8 cellular contexts compared by ENCODE assay signal in the genomic region with DNA sequence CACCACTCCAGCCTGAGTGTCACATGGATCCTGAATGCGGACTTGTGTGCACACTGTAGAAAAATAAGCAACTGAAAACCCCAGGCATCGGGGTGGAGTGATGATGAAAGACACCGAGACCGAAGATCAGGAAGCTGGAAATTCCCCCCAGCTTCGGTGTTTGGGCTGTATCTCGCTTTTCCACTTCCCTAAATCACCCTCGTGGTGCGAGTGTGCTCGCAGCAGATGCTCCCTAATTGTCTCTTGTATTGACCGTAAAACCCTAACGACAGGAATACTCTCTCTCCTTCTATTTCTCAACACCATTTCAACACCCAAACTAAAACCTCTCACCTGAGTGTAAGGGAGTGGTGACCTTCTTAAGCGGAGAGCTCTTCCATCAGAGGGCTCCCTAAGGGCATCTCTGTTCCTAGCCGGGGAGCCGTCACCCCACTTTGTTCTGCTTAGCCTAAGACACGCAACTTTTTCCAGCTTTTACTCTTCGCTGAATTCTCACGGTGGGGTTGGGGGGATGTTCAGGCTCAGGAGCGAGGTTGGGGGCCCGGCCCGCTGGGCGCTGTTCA. TPM values are rescaled to one million over a fixed set of nuclear protein-coding genes. Genes with fewer than 3 reads are reported as not detected.
DNase-seq lines count a peak whose midpoint lies in the region; ATAC-seq and TF ChIP-seq lines count a peak whose summit lies in the region.

No MANE protein-coding gene starts in this region.

- H3K27me3 Mint-ChIP-seq in activated CD4-positive, alpha-beta T cell treated with anti-CD3 and anti-CD28 coated beads for 36 hours = peaks cover 9% of the 10 kb centered on the region

- intact Hi-C loops in activated CD4-positive, alpha-beta T cell treated with anti-CD3 and anti-CD28 coated beads for 36 hours (cut with DNase I, micrococcal nuclease) = loop anchor here (2.0 to 10.0 kb wide), 6 partner anchors 58 to 489 kb away; no protein-coding TSS in a partner anchor
- intact Hi-C loops in prostate gland (cut with DNase I) = no loop called here

- peak; percentile 48 for DNase-seq in activated CD4-positive, alpha-beta T cell treated with anti-CD3 and anti-CD28 coated beads for 36 hours
- DNase-seq in activated CD4-positive, alpha-beta T cell treated with anti-CD3 and anti-CD28 coated beads, Interleukin-2, amount 50 U/mL, for 1 hour = no peak
- DNase-seq in Kasumi-1 (lab: John Stamatoyannopoulos, UW) (peak; percentile 45 to 60), activated T-cell treated with anti-CD3 and anti-CD28 coated beads for 48 hours (ENCODE audit: low read depth) (peak; percentile 8), cardiac muscle cell (ENCODE audit: low read depth in 1 of 2, low spot score in 1 of 2) (no peak), prostate gland (ENCODE audit: low spot score) (no peak), occipital lobe (lab: John Stamatoyannopoulos, UW) (no peak), NCI-H1048 (lab: John Stamatoyannopoulos, UW) (no peak)

- H3K36me3 ChIP-seq in cardiac muscle cell (no peaks in the 10 kb centered on the region), prostate gland (no peaks in the 10 kb centered on the region)

- TF ChIP-seq CTCF in cardiac muscle cell (IDR thresholded peaks at IDR 0.05; ENCODE audit: low read depth, low read length) = no peak
- no peak for TF ChIP-seq CTCF in prostate gland (IDR thresholded peaks at IDR 0.05)

- POLR2A ChIA-PET in activated CD4-positive, alpha-beta T cell treated with anti-CD3 and anti-CD28 coated beads for 36 hours (lab: Charles Lee) = interaction anchor here (0.6 kb wide), 1 partner anchor 10 kb away, joined by 5 read pairs; no protein-coding TSS in a partner anchor

- H3K4me1 Mint-ChIP-seq in activated CD4-positive, alpha-beta T cell treated with anti-CD3 and anti-CD28 coated beads for 36 hours = peaks cover 33% of the 10 kb centered on the region

- CTCF ChIA-PET in activated CD4-positive, alpha-beta T cell treated with anti-CD3 and anti-CD28 coated beads for 36 hours (lab: Charles Lee) = interaction anchor here (1.1 kb wide), 1 partner anchor 20 kb away, joined by 3 read pairs; no protein-coding TSS in a partner anchor

- no peaks in the 10 kb centered on the region for H3K36me3 Mint-ChIP-seq in activated CD4-positive, alpha-beta T cell treated with anti-CD3 and anti-CD28 coated beads for 36 hours (ENCODE audit: low read depth)

- H3K4me3 Mint-ChIP-seq in activated CD4-positive, alpha-beta T cell treated with anti-CD3 and anti-CD28 coated beads for 36 hours = peak overlapping the region; percentile 70

- no peaks in the 10 kb centered on the region for H3K27me3 ChIP-seq in cardiac muscle cell
- H3K27me3 ChIP-seq in prostate gland (replicated peaks; ENCODE audit: insufficient read depth) = no peaks in the 10 kb centered on the region

- H3K27ac ChIP-seq in cardiac muscle cell (no peak overlapping the region), prostate gland (peak overlapping the region; percentile 68 to 75)

- ATAC-seq in activated CD4-positive, alpha-beta T cell treated with anti-CD3 and anti-CD28 coated beads for 36 hours = peak; percentile 52

- TF ChIP-seq POLR2A in prostate gland (IDR thresholded peaks at IDR 0.05) = no peak

- 6% methylated on average over 21 of the region's 21 CpGs for WGBS in prostate gland

- H3K9me3 ChIP-seq in cardiac muscle cell (ENCODE audit: low read depth) (no peaks in the 10 kb centered on the region), prostate gland (no peaks in the 10 kb centered on the region)

- H3K4me1 ChIP-seq in cardiac muscle cell (ENCODE audit: low read depth) (peaks cover 13% of the 10 kb centered on the region), prostate gland (replicated peaks) (peaks cover 4% of the 10 kb centered on the region)

- peak overlapping the region; percentile 64 for H3K27ac Mint-ChIP-seq in activated CD4-positive, alpha-beta T cell treated with anti-CD3 and anti-CD28 coated beads for 36 hours

- H3K9me3 Mint-ChIP-seq in activated CD4-positive, alpha-beta T cell treated with anti-CD3 and anti-CD28 coated beads for 36 hours (ENCODE audit: low read depth) = no peaks in the 10 kb centered on the region

- H3K4me3 ChIP-seq in cardiac muscle cell (peak overlapping the region; percentile 44), prostate gland (peak overlapping the region; percentile 92 to 97)

RNA-seq across cellular contexts. Expression of a gene that starts 0.6 kb away (rescaled TPM):
- 1 to 10 TPM; 8.6 to 9.2 TPM for total RNA-seq in activated CD4-positive, alpha-beta T cell treated with anti-CD3 and anti-CD28 coated beads for 36 hours
- total RNA-seq in cardiac muscle cell = 7.0 and 10.5 TPM in 2 replicates
- polyA plus RNA-seq in cardiac muscle cell = 5.7 and 7.3 TPM in 2 replicates
- total RNA-seq in prostate gland = 10 to 100 TPM; 10.2 to 16.9 TPM
- 62.9 TPM for total RNA-seq in occipital lobe

Comparison
In these comparisons a context has a peak if more than half of its experiments do, and no peak if none do; other contexts are left out.
1. DNase-seq: peak in activated CD4-positive, alpha-beta T cell treated with anti-CD3 and anti-CD28 coated beads for 36 hours (single experiment), Kasumi-1 (2 of 2) and activated T-cell treated with anti-CD3 and anti-CD28 coated beads for 48 hours (single experiment); none in activated CD4-positive, alpha-beta T cell treated with anti-CD3 and anti-CD28 coated beads, Interleukin-2, amount 50 U/mL, for 1 hour (single experiment), cardiac muscle cell (0 of 2), prostate gland (single experiment), occipital lobe (single experiment) and NCI-H1048 (single experiment).